In genomic region chr5:74641778-74642542, GRCh38 we compare ENCODE assay signal across 8 cellular contexts. TPM values are rescaled to one million over a fixed set of nuclear protein-coding genes. Genes with fewer than 3 reads are reported as not detected.
DNase-seq lines count a peak whose midpoint lies in the region; ATAC-seq and TF ChIP-seq lines count a peak whose summit lies in the region.

No MANE protein-coding gene starts in this region.

- peaks cover 13% of the 10 kb centered on the region for H3K27me3 Mint-ChIP-seq in GM23338 (ENCODE audit: insufficient read depth, low read depth, poor library complexity)

- H2AFZ ChIP-seq in GM23338 (peak overlapping the region; percentile 98), OCI-LY7 (ENCODE audit: low read length) (peak overlapping the region; percentile 82)

- peaks cover 30% of the 10 kb centered on the region for H3K79me2 ChIP-seq in GM23338 (replicated peaks; ENCODE audit: insufficient read depth)
- H3K79me2 ChIP-seq in OCI-LY7 (ENCODE audit: insufficient read depth, low read depth, low read length): peaks cover 14% of the 10 kb centered on the region; the same call in 1 of the 2 replicates

- POLR2A ChIA-PET in OCI-LY7 (lab: Charles Lee): interaction anchor here (1.0 to 3.0 kb wide), 3 partner anchors 152 to 249 kb away, joined by 3 to 17 read pairs (median 5); no protein-coding TSS in a partner anchor

- H4K20me1 ChIP-seq in BLaER1 (peaks cover 14% of the 10 kb centered on the region), GM23338 (replicated peaks; ENCODE audit: insufficient read depth) (peaks cover 25% of the 10 kb centered on the region), OCI-LY7 (ENCODE audit: insufficient read depth, low read length) (peaks cover 9% of the 10 kb centered on the region; the same call in 1 of the 2 replicates)

- CTCF ChIA-PET in OCI-LY7 (lab: Charles Lee; ENCODE audit: unreplicated experiment): interaction anchor here (0.8 kb wide), 1 partner anchor 21 kb away, joined by 4 read pairs; no protein-coding TSS in a partner anchor

- H3K4me1 ChIP-seq in BLaER1 (peaks cover 20% of the 10 kb centered on the region), GM23338 (ENCODE audit: insufficient read depth) (peaks cover 28% of the 10 kb centered on the region), OCI-LY7 (ENCODE audit: insufficient read depth, low read length, poor library complexity, severe bottlenecking) (peaks cover 35% of the 10 kb centered on the region)

- H3K27me3 ChIP-seq in BLaER1: no peaks in the 10 kb centered on the region
- peaks cover 43% of the 10 kb centered on the region for H3K27me3 ChIP-seq in GM23338 (ENCODE audit: insufficient read depth)

- intact Hi-C loops in OCI-LY7 (cut with micrococcal nuclease; ENCODE audit: unreplicated experiment): loop anchor here (1.0 to 10.0 kb wide), 2 partner anchors 347 to 741 kb away; no protein-coding TSS in a partner anchor

- H3K9me3 ChIP-seq in BLaER1: no peaks in the 10 kb centered on the region
- no peaks in the 10 kb centered on the region for H3K9me3 ChIP-seq in OCI-LY7 (ENCODE audit: low read length)

- peak overlapping the region; percentile 86 for H3K9ac ChIP-seq in BLaER1

- H3K27ac Mint-ChIP-seq in GM23338: no peak overlapping the region

- H3K36me3 Mint-ChIP-seq in GM23338 (ENCODE audit: low read depth): no peaks in the 10 kb centered on the region; the same call in 2 of the 3 replicates

- H3K4me3 ChIP-seq in BLaER1 (peak overlapping the region; percentile 77), GM23338 (peak overlapping the region; percentile 99), OCI-LY7 (ENCODE audit: low read depth, low read length, poor library complexity, severe bottlenecking) (peak overlapping the region; percentile 74), iPS-11a (ENCODE audit: low read depth, low read length) (peak overlapping the region; percentile 86)

- TF ChIP-seq CTCF in GM23338 (conservative IDR thresholded peaks at IDR 0.05; ENCODE audit: low read depth in 2 of 2) (peak; percentile 48 to 61), OCI-LY7 (conservative IDR thresholded peaks at IDR 0.05; ENCODE audit: low read length) (peak; percentile 77)

- no peaks in the 10 kb centered on the region for H3K9me2 ChIP-seq in GM23338 (ENCODE audit: insufficient read depth)
- H3K9me2 ChIP-seq in OCI-LY7 (ENCODE audit: insufficient read depth, low read length): no peaks in the 10 kb centered on the region

- 0 out of 2 replicates have a peak, but pooled peaks cover 6% of the 10 kb centered on the region for H3F3A ChIP-seq in GM23338 (replicated peaks; ENCODE audit: low read depth)

- peaks cover 33% of the 10 kb centered on the region for H3K4me1 Mint-ChIP-seq in GM23338

- H3K36me3 ChIP-seq in BLaER1 (no peaks in the 10 kb centered on the region), GM23338 (ENCODE audit: insufficient read depth) (no peaks in the 10 kb centered on the region), OCI-LY7 (ENCODE audit: insufficient read depth, low read length) (no peaks in the 10 kb centered on the region)

- H3K4me2 ChIP-seq in BLaER1 (peak overlapping the region; percentile 96), GM23338 (peak overlapping the region; percentile 99), OCI-LY7 (ENCODE audit: low read length) (peak overlapping the region; percentile 81)

- ATAC-seq in GM23338 (no peak), HG03175 (IDR thresholded peaks at IDR 0.05; ENCODE audit: unreplicated experiment) (no peak), GM18907 (IDR thresholded peaks at IDR 0.05; ENCODE audit: unreplicated experiment) (no peak)

- no peaks in the 10 kb centered on the region for H3K9me3 Mint-ChIP-seq in GM23338

- peak overlapping the region; percentile 95 for H3K4me3 Mint-ChIP-seq in GM23338

- H3K27ac ChIP-seq in BLaER1: peak overlapping the region; percentile 89
- no peak overlapping the region for H3K27ac ChIP-seq in GM23338 (ENCODE audit: low read depth)
- H3K27ac ChIP-seq in OCI-LY7 (ENCODE audit: low read depth, low read length, poor library complexity, severe bottlenecking): peak overlapping the region; percentile 21

- peak; percentile 45 for DNase-seq in GM23338 (ENCODE audit: low spot score)
- DNase-seq in OCI-LY7 (ENCODE audit: low spot score): peak; percentile 57
- DNase-seq in astrocyte of the hippocampus (ENCODE audit: low read depth, low spot score): peak; percentile 83
- DNase-seq in retina: peak; percentile 85

- BruUV-seq in OCI-LY7 (replicated peaks; lab: Mats Ljungman, UMichigan): no TSS peak

TF ChIP-seq in GM23338, 12 proteins besides CTCF, POLR2A, EP300 and RAD21 (continues in another document):
- no peak for TF ChIP-seq JUNB (IDR thresholded peaks at IDR 0.05; ENCODE audit: unreplicated experiment)
- no peak for TF ChIP-seq ZNF331 (CRISPR knock-in tag; IDR thresholded peaks at IDR 0.05; ENCODE audit: low read depth)
- no peak for TF ChIP-seq EZH2 (IDR thresholded peaks at IDR 0.05; ENCODE audit: low read depth, unreplicated experiment)
- TF ChIP-seq ZNF114 (CRISPR knock-in tag; IDR thresholded peaks at IDR 0.05): no peak
- no peak for TF ChIP-seq NANOG (IDR thresholded peaks at IDR 0.05; ENCODE audit: borderline replicate concordance)
- TF ChIP-seq REST (IDR thresholded peaks at IDR 0.05; ENCODE audit: unreplicated experiment): no peak
- TF ChIP-seq EZH2phosphoT487 (IDR thresholded peaks at IDR 0.05; ENCODE audit: unreplicated experiment): no peak

RNA-seq across cellular contexts. Expression of gene ENC1, which starts 1.4 kb away (rescaled TPM):
- 16.3 and 27.9 TPM in 2 replicates for total RNA-seq in GM23338 (2014; rRNA removed; shearing (Covaris generic))
- 7.1 and 8.2 TPM in 2 replicates for polyA plus RNA-seq in GM23338 (2016; fragmentation: Nextera tagmentation; extraction: Ambion mirVana)
- 19.4 and 25.9 TPM in 2 replicates for total RNA-seq in OCI-LY7 (2014; rRNA removed; shearing (Covaris generic))
- total RNA-seq in OCI-LY7 (2022): 11.6 and 12.1 TPM in 2 replicates

RNA-seq across cellular contexts. Expression of gene HEXB, which starts 43.1 kb away (rescaled TPM):
- 57.8 and 70.8 TPM in 2 replicates for total RNA-seq in GM23338 (2014; rRNA removed; shearing (Covaris generic))
- polyA plus RNA-seq in GM23338 (2016; fragmentation: Nextera tagmentation; extraction: Ambion mirVana): 49.2 and 53.2 TPM in 2 replicates
- 23.8 and 27.4 TPM in 2 replicates for total RNA-seq in OCI-LY7 (2014; rRNA removed; shearing (Covaris generic))
- total RNA-seq in OCI-LY7 (2022): 35.4 and 36.2 TPM in 2 replicates
